ENCODE assay signal across 8 cellular contexts in the genomic region with DNA sequence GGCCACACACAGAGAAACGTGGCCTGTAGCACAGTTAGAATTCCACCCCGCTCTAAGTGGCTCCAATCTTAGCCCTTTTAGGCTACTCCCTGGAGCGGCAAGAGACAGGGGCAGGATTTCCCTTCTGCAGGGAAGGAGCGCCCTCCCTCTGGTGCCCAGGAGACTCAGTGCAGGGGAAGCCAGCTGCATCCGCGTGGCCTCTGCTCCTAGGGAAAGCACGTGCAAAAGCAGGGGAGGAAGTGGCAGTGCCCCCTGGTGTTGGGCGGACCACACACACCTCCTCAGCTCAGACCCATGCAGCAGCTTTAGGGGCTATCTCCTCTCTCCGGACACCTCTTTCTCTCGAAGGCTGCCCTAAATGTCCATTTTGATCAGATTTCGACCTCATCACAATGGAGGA. TPM values are rescaled to one million over a fixed set of nuclear protein-coding genes. Genes with fewer than 3 reads are reported as not detected.
DNase-seq lines count a peak whose midpoint lies in the region; ATAC-seq and TF ChIP-seq lines count a peak whose summit lies in the region.

No MANE protein-coding gene starts in this region.

- H3K27ac Mint-ChIP-seq in activated CD4-positive, alpha-beta memory T cell treated with anti-CD3 and anti-CD28 coated beads for 36 hours: no peak overlapping the region

- no peaks in the 10 kb centered on the region for H3K9me3 Mint-ChIP-seq in activated CD4-positive, alpha-beta memory T cell treated with anti-CD3 and anti-CD28 coated beads for 36 hours

- DNase-seq in GF-D8 (lab: John Stamatoyannopoulos, UW) (peak; percentile 5), HuH-7.5 (ENCODE audit: low spot score) (peak; percentile 49), cardiac muscle cell (ENCODE audit: low read depth in 1 of 2, low spot score in 1 of 2) (peak; percentile 22 to 26), midbrain (lab: John Stamatoyannopoulos, UW) (no peak)
- DNase-seq in activated CD4-positive, alpha-beta memory T cell treated with anti-CD3 and anti-CD28 coated beads for 36 hours: peak; percentile 58
- peak; percentile 52 for DNase-seq in stimulated activated CD4-positive, alpha-beta T cell treated with anti-CD3 and anti-CD28 coated beads, Interleukin-1b, Interleukin-23, amount 100 ng/mL, for 48 hours

- no peaks in the 10 kb centered on the region for H3K4me1 Mint-ChIP-seq in activated CD4-positive, alpha-beta memory T cell treated with anti-CD3 and anti-CD28 coated beads for 36 hours (ENCODE audit: low read depth)

- intact Hi-C loops in activated CD4-positive, alpha-beta memory T cell treated with anti-CD3 and anti-CD28 coated beads for 36 hours (cut with micrococcal nuclease): no loop called here

- POLR2A ChIA-PET in activated CD4-positive, alpha-beta memory T cell treated with anti-CD3 and anti-CD28 coated beads for 36 hours (lab: Charles Lee): no interaction called here

- TF ChIP-seq CTCF in cardiac muscle cell (IDR thresholded peaks at IDR 0.05; ENCODE audit: low read depth, low read length): peak; percentile 47

- no peaks in the 10 kb centered on the region for H3K9me3 ChIP-seq in cardiac muscle cell (ENCODE audit: low read depth)

- ATAC-seq in GM18511 (IDR thresholded peaks at IDR 0.05; ENCODE audit: unreplicated experiment): no peak
- no peak for ATAC-seq in GM18519 (IDR thresholded peaks at IDR 0.05; ENCODE audit: low FRiP score, unreplicated experiment)

- no peaks in the 10 kb centered on the region for H3K36me3 ChIP-seq in cardiac muscle cell

- H3K27ac ChIP-seq in cardiac muscle cell: no peak overlapping the region

- H3K4me1 ChIP-seq in cardiac muscle cell (ENCODE audit: low read depth): peaks cover 8% of the 10 kb centered on the region

- H3K36me3 Mint-ChIP-seq in activated CD4-positive, alpha-beta memory T cell treated with anti-CD3 and anti-CD28 coated beads for 36 hours: no peaks in the 10 kb centered on the region

- no peak overlapping the region for H3K4me3 ChIP-seq in cardiac muscle cell

- peaks cover 3% of the 10 kb centered on the region for H3K27me3 Mint-ChIP-seq in activated CD4-positive, alpha-beta memory T cell treated with anti-CD3 and anti-CD28 coated beads for 36 hours

- CTCF ChIA-PET in activated CD4-positive, alpha-beta memory T cell treated with anti-CD3 and anti-CD28 coated beads for 36 hours (lab: Charles Lee): interaction anchor here (0.6 to 1.6 kb wide), 7 partner anchors 9 to 770 kb away, joined by 3 to 9 read pairs (median 4); no protein-coding TSS in a partner anchor

- H3K4me3 Mint-ChIP-seq in activated CD4-positive, alpha-beta memory T cell treated with anti-CD3 and anti-CD28 coated beads for 36 hours: no peak overlapping the region

- H3K27me3 ChIP-seq in cardiac muscle cell: no peaks in the 10 kb centered on the region

RNA-seq across cellular contexts. Expression of a gene that starts 50.0 kb away (rescaled TPM):
- 10 to 100 TPM; 20.9 to 24.3 TPM for total RNA-seq in activated CD4-positive, alpha-beta memory T cell treated with anti-CD3 and anti-CD28 coated beads for 36 hours
- total RNA-seq in cardiac muscle cell: 16.3 and 23.5 TPM in 2 replicates
- 14.2 and 19.4 TPM in 2 replicates for polyA plus RNA-seq in cardiac muscle cell

RNA-seq across cellular contexts. Expression of a gene that starts 50.2 kb away (rescaled TPM):
- 10 to 100 TPM; 15.8 to 15.9 TPM for total RNA-seq in activated CD4-positive, alpha-beta memory T cell treated with anti-CD3 and anti-CD28 coated beads for 36 hours
- 17.5 and 19.1 TPM in 2 replicates for total RNA-seq in cardiac muscle cell
- polyA plus RNA-seq in cardiac muscle cell: 11.0 and 12.3 TPM in 2 replicates
